In the genomic region with DNA sequence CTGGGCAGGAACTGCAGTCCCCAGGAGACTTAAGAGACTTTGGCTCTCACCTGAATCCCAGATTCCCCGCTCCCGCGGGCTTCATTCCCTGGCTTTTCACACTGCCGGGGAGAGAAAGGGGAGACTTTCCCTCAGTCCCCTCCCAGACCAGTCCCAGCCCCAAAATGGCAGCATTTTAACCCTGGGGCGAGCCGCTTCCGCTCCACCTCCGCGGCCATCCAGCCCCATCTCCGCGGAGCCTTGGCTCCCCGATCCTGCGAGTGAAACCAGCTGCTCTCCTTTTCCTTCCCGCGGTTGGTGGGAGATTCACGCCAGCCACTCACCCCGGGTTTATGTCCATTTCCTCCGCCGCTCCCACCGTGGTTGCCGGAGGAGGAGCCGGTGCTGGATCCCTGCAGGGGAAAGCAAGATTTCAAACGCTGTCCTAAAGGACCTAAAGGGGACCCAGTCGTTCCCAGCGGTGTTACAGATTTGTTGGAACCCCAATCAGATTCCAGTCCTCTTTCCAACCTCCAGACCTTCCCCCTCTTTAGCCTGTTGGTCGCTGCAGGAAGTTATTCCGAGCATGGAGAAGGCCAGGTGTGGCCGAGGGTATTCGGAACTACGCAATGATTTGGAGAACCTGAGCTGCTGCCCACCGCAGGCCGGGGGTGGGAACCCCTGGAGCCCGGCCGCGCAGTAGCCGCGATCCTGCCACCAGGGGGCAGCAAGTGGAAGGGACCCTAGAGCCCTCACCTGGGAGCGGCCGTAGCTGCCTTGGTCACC, we compare ENCODE assay signal across 8 cellular contexts. TPM values are rescaled to one million over a fixed set of nuclear protein-coding genes. Genes with fewer than 3 reads are reported as not detected.
DNase-seq lines count a peak whose midpoint lies in the region; ATAC-seq and TF ChIP-seq lines count a peak whose summit lies in the region.

No MANE protein-coding gene starts in this region.

- in situ Hi-C loops in GM13977 (cut with MboI; ENCODE audit: low pct_unique_long_range_greater_than_20kb, low sequenced_read_pairs, unreplicated experiment) = no loop called here

- H3K36me3 ChIP-seq in kidney epithelial cell (ENCODE audit: control insufficient read depth, insufficient read depth, low read length) = no peaks in the 10 kb centered on the region

- TF ChIP-seq CTCF in GM13977 (IDR thresholded peaks at IDR 0.05; ENCODE audit: extremely low read depth, insufficient read depth, missing control alignments) (peak; percentile 94), kidney epithelial cell (IDR thresholded peaks at IDR 0.05; ENCODE audit: insufficient read depth, low read length, poor library complexity, severe bottlenecking) (peak; percentile 93)

- peak; percentile 54 for DNase-seq in A172 (ENCODE audit: low spot score)
- peak; percentile 91 for DNase-seq in GM13977 (ENCODE audit: low spot score)
- DNase-seq in NCI-H146 (lab: John Stamatoyannopoulos, UW) = peak; percentile 64
- peak; percentile 50 for DNase-seq in central memory CD4-positive, alpha-beta T cell
- peak; percentile 29 for DNase-seq in kidney epithelial cell (ENCODE audit: low read depth)
- peak; percentile 63 to 74 for DNase-seq in stimulated activated CD4-positive, alpha-beta T cell treated with anti-CD3 and anti-CD28 coated beads, Interleukin-1b, Interleukin-23, amount 100 ng/mL, for 4 hours (ENCODE audit: low read depth in 2 of 2)

- peaks cover 11% of the 10 kb centered on the region for H3K27me3 ChIP-seq in kidney epithelial cell (ENCODE audit: control insufficient read depth, insufficient read depth, low read length)

- ATAC-seq in activated CD4-positive, CD25-positive, alpha-beta regulatory T cell treated with anti-CD3 and anti-CD28 coated beads, Interleukin-2, amount 50 U/mL, for 24 hours = peak; percentile 77 to 79
- no peak for ATAC-seq in GM19395 (IDR thresholded peaks at IDR 0.05; ENCODE audit: unreplicated experiment)

- peak overlapping the region; percentile 45 for H3K4me3 ChIP-seq in kidney epithelial cell (ENCODE audit: low read depth, low read length)

RNA-seq across cellular contexts. Expression of a gene that starts 3.4 kb away (rescaled TPM):
- total RNA-seq in A172 (2014; rRNA removed; shearing (Covaris generic)) = 4.0 and 4.4 TPM in 2 replicates
- total RNA-seq in kidney epithelial cell = 219 and 266 TPM in 2 replicates

RNA-seq across cellular contexts. Expression of a gene that starts 18.1 kb away (rescaled TPM):
- not detected in 2 replicates for total RNA-seq in A172 (2014; rRNA removed; shearing (Covaris generic))
- total RNA-seq in kidney epithelial cell = not detected in 2 replicates

RNA-seq across cellular contexts. Expression of a gene that starts 19.8 kb away (rescaled TPM):
- total RNA-seq in A172 (2014; rRNA removed; shearing (Covaris generic)) = not detected in 2 replicates
- total RNA-seq in kidney epithelial cell = not detected in 2 replicates

RNA-seq across cellular contexts. Expression of a gene that starts 23.2 kb away (rescaled TPM):
- total RNA-seq in A172 (2014; rRNA removed; shearing (Covaris generic)) = not detected in 2 replicates
- not detected in 2 replicates for total RNA-seq in kidney epithelial cell

RNA-seq across cellular contexts. Expression of a gene that starts 35.4 kb away (rescaled TPM):
- total RNA-seq in A172 (2014; rRNA removed; shearing (Covaris generic)) = 167 and 204 TPM in 2 replicates
- 160 and 166 TPM in 2 replicates for total RNA-seq in kidney epithelial cell

Comparison
In these comparisons a context has a peak if more than half of its experiments do, and no peak if none do; other contexts are left out.
1. DNase-seq: peak in every context shown above with its lines; median percentile 91 in GM13977; 68 in stimulated activated CD4-positive, alpha-beta T cell treated with anti-CD3 and anti-CD28 coated beads, Interleukin-1b, Interleukin-23, amount 100 ng/mL, for 4 hours; 64 in NCI-H146; 54 in A172; 50 in central memory CD4-positive, alpha-beta T cell; 29 in kidney epithelial cell.
2. RNA of a gene that starts 3.4 kb away (total RNA-seq): 219 to 266 TPM in kidney epithelial cell; 4.0 to 4.4 TPM in A172; every median in the first group is over 10 times any median in the second.